Comparison of ENCODE assay signal across 13 cellular contexts in genomic region chr18:45248240-45248903, GRCh38.
A peak's percentile ranks its signal among the peaks of the same experiment; 100 is the strongest.
DNase-seq lines count a peak whose midpoint lies in the region; ATAC-seq and TF ChIP-seq lines count a peak whose summit lies in the region.
"Had no signal": no experiment of that assay in that cellular context is flagged by ENCODE, and none has a peak within 500 bp of the region (broad histone marks: within the 10 kb centered on the region; RNA-seq: fewer than 3 reads in every experiment).

No MANE protein-coding gene starts in this region.

- no peaks in the 10 kb centered on the region for H3K4me1 Mint-ChIP-seq in natural killer cell
- no peaks in the 10 kb centered on the region for H3K4me1 Mint-ChIP-seq in stimulated activated naive CD8-positive, alpha-beta T cell treated with anti-CD3 and anti-CD28 coated beads, Interleukin-15, amount 100 ng/mL, for 72 hours

- no peaks in the 10 kb centered on the region for H3K9me3 ChIP-seq in vagina
- H3K9me3 ChIP-seq: A549, uterus had no signal

- H3K27ac ChIP-seq in vagina, result peak overlapping the region; percentile 32
- H3K27ac ChIP-seq in dorsolateral prefrontal cortex, result peak overlapping the region in 24 of 59 donors; percentile 2 to 73 (median 37)
- H3K27ac ChIP-seq: A549 had no signal

- TF ChIP-seq CTCF in fibroblast of mammary gland (conservative IDR thresholded peaks at IDR 0.05; ENCODE audit: control insufficient read depth, insufficient read depth, low read depth, low read length), result no peak
- TF ChIP-seq CTCF in vagina (IDR thresholded peaks at IDR 0.05), result no peak
- no peak for TF ChIP-seq CTCF in natural killer cell (IDR thresholded peaks at IDR 0.05)
- TF ChIP-seq CTCF in dorsolateral prefrontal cortex (IDR thresholded peaks at IDR 0.05 in 54 of 56, conservative IDR thresholded peaks at IDR 0.05 in 2 of 56; ENCODE audit: low read depth in 1 of 56, partially characterized antibody in 56 of 56), result no peak

- no peak for TF ChIP-seq POLR2A in vagina (IDR thresholded peaks at IDR 0.05)

- H3K9me3 Mint-ChIP-seq in natural killer cell, result no peaks in the 10 kb centered on the region
- H3K9me3 Mint-ChIP-seq in stimulated activated naive CD8-positive, alpha-beta T cell treated with anti-CD3 and anti-CD28 coated beads, Interleukin-15, amount 100 ng/mL, for 72 hours, result no peaks in the 10 kb centered on the region
- H3K9me3 Mint-ChIP-seq: activated T-helper 1 cell treated with anti-CD3 and anti-CD28 coated beads, Interleukin-12 subunit alpha, Interleukin-12 subunit beta, Interleukin-2, Interleukin-4 antibody, amounts not matched to agents 30 ng/mL and 10 ng/mL and 1 ng/mL, durations not matched to agents 14 hours and 24 hours and 36 hours had no signal

- ATAC-seq in Right ventricle myocardium inferior (peak; percentile 89), natural killer cell (no peak)
- no peak for ATAC-seq in stimulated activated naive CD8-positive, alpha-beta T cell treated with anti-CD3 and anti-CD28 coated beads, Interleukin-15, amount 100 ng/mL, for 72 hours
- ATAC-seq: A549 had no signal

- H3K36me3 Mint-ChIP-seq in natural killer cell, result no peaks in the 10 kb centered on the region

- H3K27me3 Mint-ChIP-seq in natural killer cell (ENCODE audit: low read depth in 2 of 2), result peaks cover 3 to 12% of the 10 kb centered on the region in 2 donors
- no peaks in the 10 kb centered on the region for H3K27me3 Mint-ChIP-seq in stimulated activated naive CD8-positive, alpha-beta T cell treated with anti-CD3 and anti-CD28 coated beads, Interleukin-15, amount 100 ng/mL, for 72 hours

- intact Hi-C loops in Right ventricle myocardium inferior (cut with DNase I) (no loop called here), cardiac septum (cut with DNase I) (loop anchor here (5.0 kb wide), 1 partner anchor 74 kb away; no protein-coding TSS in a partner anchor), vagina (cut with DNase I) (no loop called here), natural killer cell (cut with micrococcal nuclease) (no loop called here), dorsolateral prefrontal cortex (cut with DNase I) (no loop called here)

- no peak for DNase-seq in Right ventricle myocardium inferior (ENCODE audit: missing footprints)
- DNase-seq in cardiac septum (ENCODE audit: low spot score), result no peak
- peak; percentile 43 for DNase-seq in fibroblast of mammary gland (ENCODE audit: low read depth)
- DNase-seq in myocyte (ENCODE audit: low read depth), result peak; percentile 93
- no peak for DNase-seq in vagina (ENCODE audit: extremely low spot score in 2 of 2)
- DNase-seq in natural killer cell, result no peak
- no peak for DNase-seq in stimulated activated naive CD8-positive, alpha-beta T cell treated with anti-CD3 and anti-CD28 coated beads, Interleukin-15, amount 100 ng/mL, for 72 hours
- DNase-seq in dorsolateral prefrontal cortex, result no peak
- DNase-seq: NK-92 treated with Interleukin-12 subunit alpha and Interleukin-12 subunit beta, amount 100 ng/mL, for 24 hours; stimulated activated CD4-positive, alpha-beta T cell treated with anti-CD3 and anti-CD28 coated beads, Interleukin-4, amount 100 ng/mL, for 1 hour had no signal

- H3K4me3 ChIP-seq in fibroblast of mammary gland (ENCODE audit: control insufficient read depth, low read depth, low read length), result no peak overlapping the region
- no peak overlapping the region for H3K4me3 ChIP-seq in vagina
- no peak overlapping the region for H3K4me3 ChIP-seq in dorsolateral prefrontal cortex
- H3K4me3 ChIP-seq: A549, uterus had no signal

- H3K27ac Mint-ChIP-seq in natural killer cell, result no peak overlapping the region
- no peak overlapping the region for H3K27ac Mint-ChIP-seq in stimulated activated naive CD8-positive, alpha-beta T cell treated with anti-CD3 and anti-CD28 coated beads, Interleukin-15, amount 100 ng/mL, for 72 hours
- H3K27ac Mint-ChIP-seq: activated T-helper 1 cell treated with anti-CD3 and anti-CD28 coated beads, Interleukin-12 subunit alpha, Interleukin-12 subunit beta, Interleukin-2, Interleukin-4 antibody, amounts not matched to agents 30 ng/mL and 10 ng/mL and 1 ng/mL, durations not matched to agents 14 hours and 24 hours and 36 hours had no signal

- no peak overlapping the region for H3K4me3 Mint-ChIP-seq in natural killer cell
- no peak overlapping the region for H3K4me3 Mint-ChIP-seq in stimulated activated naive CD8-positive, alpha-beta T cell treated with anti-CD3 and anti-CD28 coated beads, Interleukin-15, amount 100 ng/mL, for 72 hours
- H3K4me3 Mint-ChIP-seq: activated T-helper 1 cell treated with anti-CD3 and anti-CD28 coated beads, Interleukin-12 subunit alpha, Interleukin-12 subunit beta, Interleukin-2, Interleukin-4 antibody, amounts not matched to agents 30 ng/mL and 10 ng/mL and 1 ng/mL, durations not matched to agents 14 hours and 24 hours and 36 hours had no signal

- peaks cover 24% of the 10 kb centered on the region for H3K4me1 ChIP-seq in vagina
- H3K4me1 ChIP-seq: A549, uterus had no signal

- no peaks in the 10 kb centered on the region for H3K36me3 ChIP-seq in vagina
- H3K36me3 ChIP-seq: uterus had no signal

- no peaks in the 10 kb centered on the region for H3K27me3 ChIP-seq in vagina
- no peaks in the 10 kb centered on the region for H3K27me3 ChIP-seq in dorsolateral prefrontal cortex
- H3K27me3 ChIP-seq: uterus had no signal

Comparison
In these comparisons a context has a peak if more than half of its experiments do, and no peak if none do; other contexts are left out.
1. DNase-seq: peak in fibroblast of mammary gland (single experiment) and myocyte (single experiment); none in Right ventricle myocardium inferior (single experiment), cardiac septum (single experiment), vagina (0 of 2), natural killer cell (single experiment), stimulated activated naive CD8-positive, alpha-beta T cell treated with anti-CD3 and anti-CD28 coated beads, Interleukin-15, amount 100 ng/mL, for 72 hours (0 of 2) and dorsolateral prefrontal cortex (0 of 10).